Comparison of ENCODE assay signal across 1 cellular context in the genomic region with DNA sequence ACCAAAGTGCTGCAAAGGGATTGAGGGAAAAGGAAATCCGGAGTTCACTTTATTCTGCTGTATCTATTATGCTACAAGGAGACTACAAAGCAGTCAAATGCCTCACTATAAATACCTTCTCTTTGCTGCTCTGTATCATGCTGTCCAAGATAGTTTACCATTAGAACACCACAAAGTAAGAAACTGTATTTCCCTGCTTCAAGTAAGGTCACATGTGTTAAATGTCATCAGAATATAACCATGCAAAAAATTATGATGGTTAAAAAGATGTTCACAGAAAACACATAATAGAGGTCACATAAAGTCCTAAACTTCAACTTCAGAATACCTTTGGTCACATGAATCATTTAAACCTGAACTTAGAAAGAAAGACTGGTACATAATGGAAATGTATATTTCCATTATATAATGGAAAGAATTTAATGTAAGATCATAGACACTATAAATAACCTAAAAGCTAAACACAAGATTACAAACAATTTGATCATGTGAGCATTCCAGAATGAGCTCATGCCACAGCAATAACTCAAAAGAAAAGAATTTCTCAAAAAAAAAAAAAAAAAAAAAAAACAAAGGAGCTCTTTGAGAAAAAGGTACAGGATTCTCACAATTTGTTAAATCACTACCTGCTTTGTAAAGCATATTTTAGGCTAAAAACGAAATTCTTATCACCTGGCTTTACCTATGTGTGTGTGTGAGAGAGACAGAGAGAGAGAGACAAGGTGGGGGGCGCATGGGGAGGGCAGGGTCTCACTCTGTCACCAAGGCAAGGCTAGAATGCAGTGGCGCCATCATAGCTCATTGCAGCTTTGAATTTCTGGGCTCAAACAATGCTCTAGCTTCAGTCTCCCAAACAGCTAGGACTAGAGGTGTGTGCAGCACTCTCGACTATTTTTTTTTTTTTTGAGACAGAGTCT.
TF ChIP-seq lines count a peak whose summit lies in the region.

No MANE protein-coding gene starts in this region.

TF ChIP-seq in IMR-90, 13 proteins besides CTCF, POLR2A, EP300 and RAD21:
- TF ChIP-seq BHLHE40 (IDR thresholded peaks at IDR 0.05; ENCODE audit: low read depth, low read length), result peak; percentile 72
- TF ChIP-seq, protein P1, sequence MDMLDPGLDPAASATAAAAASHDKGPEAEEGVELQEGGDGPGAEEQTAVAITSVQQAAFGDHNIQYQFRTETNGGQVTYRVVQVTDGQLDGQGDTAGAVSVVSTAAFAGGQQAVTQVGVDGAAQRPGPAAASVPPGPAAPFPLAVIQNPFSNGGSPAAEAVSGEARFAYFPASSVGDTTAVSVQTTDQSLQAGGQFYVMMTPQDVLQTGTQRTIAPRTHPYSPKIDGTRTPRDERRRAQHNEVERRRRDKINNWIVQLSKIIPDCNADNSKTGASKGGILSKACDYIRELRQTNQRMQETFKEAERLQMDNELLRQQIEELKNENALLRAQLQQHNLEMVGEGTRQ (IDR thresholded peaks at IDR 0.05; ENCODE audit: low read depth, low read length), result peak; percentile 75
- no peak for TF ChIP-seq MAZ (IDR thresholded peaks at IDR 0.05; ENCODE audit: borderline replicate concordance, low read depth, low read length)
- TF ChIP-seq NFE2L2 (IDR thresholded peaks at IDR 0.05; ENCODE audit: low read depth, low read length), result no peak
